ENCODE assay signal across 21 cellular contexts in genomic region chr10:54368984-54369383, GRCh38.
A peak's percentile ranks its signal among the peaks of the same experiment; 100 is the strongest.
DNase-seq lines count a peak whose midpoint lies in the region; ATAC-seq, FAIRE-seq and TF ChIP-seq lines count a peak whose summit lies in the region.
"Had no signal": no experiment of that assay in that cellular context is flagged by ENCODE, and none has a peak within 500 bp of the region (broad histone marks: within the 10 kb centered on the region; RNA-seq: fewer than 3 reads in every experiment).

No MANE protein-coding gene starts in this region.

- H3K9me3 Mint-ChIP-seq in activated CD8-positive, alpha-beta memory T cell treated with anti-CD3 and anti-CD28 coated beads, Interleukin-2, amount 10 ng/mL, durations not matched to agents 7 days and 5 days (ENCODE audit: low read depth), result peaks cover 4% of the 10 kb centered on the region

- no peak for TF ChIP-seq RAD21 in GM12878 (IDR thresholded peaks at IDR 0.05; ENCODE audit: insufficient read depth, low read depth, low read length)

- H3K79me2 ChIP-seq in GM12878 (ENCODE audit: control insufficient read depth, insufficient read depth, low read length), result no peaks in the 10 kb centered on the region

- H3K36me3 Mint-ChIP-seq in activated CD8-positive, alpha-beta memory T cell treated with anti-CD3 and anti-CD28 coated beads, Interleukin-2, amount 10 ng/mL, durations not matched to agents 7 days and 5 days, result no peaks in the 10 kb centered on the region
- H3K36me3 Mint-ChIP-seq: T-cell had no signal

- H3K9ac ChIP-seq in GM12878 (ENCODE audit: control insufficient read depth, insufficient read depth, low read length), result no peak overlapping the region
- H3K9ac ChIP-seq: KMS-11, SK-N-SH had no signal

- H3K27me3 Mint-ChIP-seq in activated CD8-positive, alpha-beta memory T cell treated with anti-CD3 and anti-CD28 coated beads, Interleukin-2, amount 10 ng/mL, durations not matched to agents 7 days and 5 days, result no peaks in the 10 kb centered on the region
- H3K27me3 Mint-ChIP-seq: T-cell had no signal

- H3K9me3 ChIP-seq in GM12878 (replicated peaks; ENCODE audit: control insufficient read depth, insufficient read depth, low read length), result no peaks in the 10 kb centered on the region
- no peaks in the 10 kb centered on the region for H3K9me3 ChIP-seq in prostate gland
- H3K9me3 ChIP-seq: MG63, Peyer's patch, SK-N-SH had no signal

- H2AFZ ChIP-seq in GM12878 (ENCODE audit: control insufficient read depth, low read depth, low read length), result no peak overlapping the region

- H3K27me3 ChIP-seq in GM12878 (replicated peaks in 1 of 2; ENCODE audit: control insufficient read depth in 2 of 2, insufficient read depth in 2 of 2, low read length in 1 of 2) (no peaks in the 10 kb centered on the region), prostate gland (replicated peaks; ENCODE audit: insufficient read depth) (no peaks in the 10 kb centered on the region)
- H3K27me3 ChIP-seq: MG63, Peyer's patch had no signal

- no peak overlapping the region for H3K4me3 Mint-ChIP-seq in activated CD8-positive, alpha-beta memory T cell treated with anti-CD3 and anti-CD28 coated beads, Interleukin-2, amount 10 ng/mL, durations not matched to agents 7 days and 5 days
- H3K4me3 Mint-ChIP-seq: T-cell had no signal

- no peak overlapping the region for H3K4me3 ChIP-seq in GM12878
- H3K4me3 ChIP-seq in prostate gland, result no peak overlapping the region
- H3K4me3 ChIP-seq: MG63, Peyer's patch had no signal

- in situ Hi-C loops in GM12878 (cut with MboI), result no loop called here

- ATAC-seq in GM12878, result peak; percentile 56; the same call in 2 of the 3 replicates
- no peak for ATAC-seq in HG03432 (IDR thresholded peaks at IDR 0.05; ENCODE audit: unreplicated experiment)
- no peak for ATAC-seq in activated CD8-positive, alpha-beta memory T cell treated with anti-CD3 and anti-CD28 coated beads, Interleukin-2, amount 10 ng/mL, durations not matched to agents 7 days and 5 days
- ATAC-seq: HCT116, T-cell had no signal

- H3K27ac ChIP-seq in GM12878 (ENCODE audit: control insufficient read depth, insufficient read depth) (no peak overlapping the region), caudate nucleus (ENCODE audit: low read depth, low read length) (no peak overlapping the region), prostate gland (no peak overlapping the region)
- H3K27ac ChIP-seq: KMS-11, Peyer's patch had no signal

- H3K36me3 ChIP-seq in GM12878 (ENCODE audit: control insufficient read depth in 2 of 2, insufficient read depth in 2 of 2, low read length in 1 of 2) (no peaks in the 10 kb centered on the region), prostate gland (no peaks in the 10 kb centered on the region)
- H3K36me3 ChIP-seq: MG63, Peyer's patch had no signal

- no peak overlapping the region for H3K4me2 ChIP-seq in GM12878 (ENCODE audit: control insufficient read depth, insufficient read depth)
- H3K4me2 ChIP-seq: KMS-11, SK-N-SH had no signal

- BruUV-seq in GM12878 (replicated peaks; lab: Mats Ljungman, UMichigan), result no TSS peak

- SMC1A ChIA-PET in GM12878 (lab: Charles Lee; ENCODE audit: uncharacterized antibody, unreplicated experiment), result no interaction called here

- CTCF ChIA-PET in GM12878 (lab: Yijun Ruan, JAX), result no interaction called here
- CTCF ChIA-PET in activated CD8-positive, alpha-beta memory T cell treated with anti-CD3 and anti-CD28 coated beads, Interleukin-2, amount 10 ng/mL, durations not matched to agents 7 days and 5 days (lab: Charles Lee), result no interaction called here

- intact Hi-C loops in GM12878 (cut with micrococcal nuclease; ENCODE audit: unreplicated experiment) (no loop called here), prostate gland (cut with DNase I) (no loop called here)

- RAD21 ChIA-PET in GM12878 (lab: Charles Lee; ENCODE audit: unreplicated experiment), result no interaction called here

- DNase-seq in NCI-H510A treated with DMSO at 0.1 percent for 48 hours (lab: John Stamatoyannopoulos, UW) (peak; percentile 24), NCI-H510A (lab: John Stamatoyannopoulos, UW) (no peak), Kasumi-1 (lab: John Stamatoyannopoulos, UW) (peak; percentile 6 to 14), GM12878 (ENCODE audit: low read depth, low spot score) (no peak), caudate nucleus (lab: John Stamatoyannopoulos, UW) (no peak), prostate gland (ENCODE audit: low spot score) (no peak)
- DNase-seq in activated CD8-positive, alpha-beta memory T cell treated with anti-CD3 and anti-CD28 coated beads, Interleukin-2, amount 10 ng/mL, durations not matched to agents 7 days and 5 days, result no peak
- DNase-seq: 8988T, C1 segment of cervical spinal cord, MG63, NCI-H1105, NCI-H1694, NCI-H82, Peyer's patch, Right ventricle myocardium superior, SK-N-SH, T-cell, T1000 had no signal

- H4K20me1 ChIP-seq in GM12878 (ENCODE audit: control insufficient read depth, insufficient read depth), result no peaks in the 10 kb centered on the region

- no peak for TF ChIP-seq EP300 in GM12878 (IDR thresholded peaks at IDR 0.05; ENCODE audit: borderline replicate concordance in 1 of 2, control insufficient read depth in 1 of 2, low read depth in 2 of 2, low read length in 2 of 2)

- TF ChIP-seq CTCF in GM12878 (IDR thresholded peaks at IDR 0.05 in 2 of 3, conservative IDR thresholded peaks at IDR 0.05 in 1 of 3; ENCODE audit: control insufficient read depth in 2 of 3, extremely low read depth in 1 of 3, insufficient read depth in 1 of 3, low read depth in 3 of 3, low read length in 3 of 3) (no peak), prostate gland (IDR thresholded peaks at IDR 0.05) (no peak)

- TF ChIP-seq POLR2A in GM12878 (IDR thresholded peaks at IDR 0.05; ENCODE audit: low read depth, low read length) (no peak), prostate gland (IDR thresholded peaks at IDR 0.05) (no peak)

- H3K27ac Mint-ChIP-seq in activated CD8-positive, alpha-beta memory T cell treated with anti-CD3 and anti-CD28 coated beads, Interleukin-2, amount 10 ng/mL, durations not matched to agents 7 days and 5 days, result no peak overlapping the region
- H3K27ac Mint-ChIP-seq: T-cell had no signal

- no peak for FAIRE-seq in GM12878 (lab: Jason Lieb, UNC)

- POLR2A ChIA-PET in GM12878 (lab: Charles Lee), result no interaction called here

- H3K4me1 Mint-ChIP-seq in activated CD8-positive, alpha-beta memory T cell treated with anti-CD3 and anti-CD28 coated beads, Interleukin-2, amount 10 ng/mL, durations not matched to agents 7 days and 5 days, result no peaks in the 10 kb centered on the region
- H3K4me1 Mint-ChIP-seq: T-cell had no signal

- 21% methylated on average over 3 of the region's 3 CpGs for WGBS in GM12878 (ENCODE audit: insufficient coverage, insufficient replicate concordance, low lambda C conversion rate, missing lambda C conversion rate)
- 81% methylated on average over 3 of the region's 3 CpGs for WGBS in prostate gland

- H3K4me1 ChIP-seq in GM12878 (ENCODE audit: control insufficient read depth, insufficient read depth, low read length) (no peaks in the 10 kb centered on the region), prostate gland (replicated peaks) (no peaks in the 10 kb centered on the region)
- H3K4me1 ChIP-seq: Peyer's patch had no signal

TF ChIP-seq in GM12878, 131 proteins besides CTCF, POLR2A, EP300 and RAD21 (continues in another document):
- no peak for TF ChIP-seq YY1 (IDR thresholded peaks at IDR 0.05; ENCODE audit: low read depth, low read length)
- no peak for TF ChIP-seq NR2C2 (IDR thresholded peaks at IDR 0.05; ENCODE audit: borderline replicate concordance, control insufficient read depth, insufficient read length, low read depth)
- TF ChIP-seq IRF5 (IDR thresholded peaks at IDR 0.05; ENCODE audit: borderline replicate concordance), result no peak
- TF ChIP-seq MLLT1 (IDR thresholded peaks at IDR 0.05), result no peak
- TF ChIP-seq JUND (IDR thresholded peaks at IDR 0.05; ENCODE audit: low read depth, low read length), result no peak
- no peak for TF ChIP-seq TARDBP (IDR thresholded peaks at IDR 0.05; ENCODE audit: borderline replicate concordance)
- TF ChIP-seq MEF2B (IDR thresholded peaks at IDR 0.05; ENCODE audit: partially characterized antibody, poor library complexity, severe bottlenecking), result no peak
- no peak for TF ChIP-seq PKNOX1 (IDR thresholded peaks at IDR 0.05)
- no peak for TF ChIP-seq HDAC2 (IDR thresholded peaks at IDR 0.05)

Comparison
In these comparisons a context has a peak if more than half of its experiments do, and no peak if none do; other contexts are left out.
1. DNase-seq: peak in NCI-H510A treated with DMSO at 0.1 percent for 48 hours (single experiment) and Kasumi-1 (2 of 2); none in NCI-H510A (single experiment), GM12878 (single experiment), caudate nucleus (0 of 61), prostate gland (single experiment) and activated CD8-positive, alpha-beta memory T cell treated with anti-CD3 and anti-CD28 coated beads, Interleukin-2, amount 10 ng/mL, durations not matched to agents 7 days and 5 days (single experiment).